In the genomic region with DNA sequence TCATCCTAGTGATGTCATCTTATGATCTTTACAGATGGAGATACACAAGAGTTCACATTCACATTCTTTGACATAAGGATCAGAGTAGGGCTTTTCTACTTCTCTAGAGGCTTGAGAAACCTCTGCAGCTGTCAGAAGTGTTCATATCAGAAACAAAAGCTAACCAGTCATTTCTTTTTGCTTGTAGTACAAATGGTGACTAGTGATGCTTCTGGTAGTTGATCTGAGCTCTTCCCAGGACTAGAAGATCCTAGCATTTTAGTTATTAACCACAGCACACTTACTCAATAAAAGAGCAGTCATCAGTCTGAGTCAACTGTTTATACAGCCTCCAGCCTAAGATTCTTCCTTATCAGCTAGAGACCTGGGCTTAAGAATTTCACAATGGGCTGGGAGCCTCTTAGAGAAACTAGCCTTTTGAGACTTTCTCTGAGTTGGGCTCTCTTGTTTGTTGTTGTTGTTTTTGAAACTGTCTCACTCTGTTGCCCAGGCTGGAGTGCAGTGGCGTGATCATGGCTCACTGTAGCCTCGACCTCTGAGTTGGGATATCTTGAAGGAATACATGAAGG, we compare ENCODE assay signal across 10 cellular contexts.
DNase-seq lines count a peak whose midpoint lies in the region; ATAC-seq lines count a peak whose summit lies in the region.
"Had no signal": no experiment of that assay in that cellular context is flagged by ENCODE, and none has a peak within 500 bp of the region (broad histone marks: within the 10 kb centered on the region; RNA-seq: fewer than 3 reads in every experiment).

No MANE protein-coding gene starts in this region.

- no peaks in the 10 kb centered on the region for H3K36me3 ChIP-seq in aorta (ENCODE audit: control insufficient read depth in 1 of 2, insufficient read depth in 2 of 2, low read length in 1 of 2)

- no peak for DNase-seq in activated CD4-positive, CD25-positive, alpha-beta regulatory T cell (lab: John Stamatoyannopoulos, UW)
- DNase-seq in NOMO-1 treated with DMSO at 0.1 percent for 48 hours (lab: John Stamatoyannopoulos, UW; ENCODE audit: unreplicated experiment) (peak; percentile 64), aorta (no peak)
- DNase-seq in stimulated activated CD4-positive, alpha-beta T cell treated with anti-CD3 and anti-CD28 coated beads, Interleukin-4, amount 100 ng/mL, for 24 hours, result no peak
- DNase-seq: CD4-positive, CD25-positive, alpha-beta regulatory T cell had no signal

- no peaks in the 10 kb centered on the region for H3K27me3 ChIP-seq in aorta (ENCODE audit: control insufficient read depth in 1 of 2, insufficient read depth in 2 of 2, low read length in 1 of 2)

- H3K9me3 ChIP-seq in aorta (ENCODE audit: control insufficient read depth, low read length), result no peaks in the 10 kb centered on the region

- peaks cover 4 to 5% of the 10 kb centered on the region in 2 donors for H3K4me1 ChIP-seq in aorta (ENCODE audit: control insufficient read depth in 1 of 2, insufficient read depth in 2 of 2, low read length in 2 of 2)

- peaks cover 26% of the 10 kb centered on the region for H3K4me1 Mint-ChIP-seq in stimulated activated memory B cell treated with anti-CD40 and anti-IgM and Interleukin-4, amounts not matched to agents 10 μg/mL and 1 μg/mL and 100 μg/mL, for 72 hours

- H3K4me3 Mint-ChIP-seq in stimulated activated memory B cell treated with anti-CD40 and anti-IgM and Interleukin-4, amounts not matched to agents 10 μg/mL and 1 μg/mL and 100 μg/mL, for 72 hours, result no peak overlapping the region
- H3K4me3 Mint-ChIP-seq: activated naive CD4-positive, alpha-beta T cell treated with anti-CD3 and anti-CD28 coated beads, Interleukin-2, amount 50 U/mL, for 24 hours; CD4-positive, CD25-positive, alpha-beta regulatory T cell had no signal

- intact Hi-C loops in aorta (cut with DNase I), result no loop called here

- WGBS in aorta, 2 donors, result 71 to 86% methylated on average over 2 of the region's 2 CpGs

- no peaks in the 10 kb centered on the region for H3K27me3 Mint-ChIP-seq in stimulated activated memory B cell treated with anti-CD40 and anti-IgM and Interleukin-4, amounts not matched to agents 10 μg/mL and 1 μg/mL and 100 μg/mL, for 72 hours
- H3K27me3 Mint-ChIP-seq: activated naive CD4-positive, alpha-beta T cell treated with anti-CD3 and anti-CD28 coated beads, Interleukin-2, amount 50 U/mL, for 24 hours; CD4-positive, CD25-positive, alpha-beta regulatory T cell had no signal

- H3K27ac ChIP-seq in aorta (ENCODE audit: low read depth in 1 of 2, low read length in 2 of 2), result no peak overlapping the region

- peak overlapping the region; percentile 17 for H3K27ac Mint-ChIP-seq in stimulated activated memory B cell treated with anti-CD40 and anti-IgM and Interleukin-4, amounts not matched to agents 10 μg/mL and 1 μg/mL and 100 μg/mL, for 72 hours
- H3K27ac Mint-ChIP-seq: activated naive CD4-positive, alpha-beta T cell treated with anti-CD3 and anti-CD28 coated beads, Interleukin-2, amount 50 U/mL, for 24 hours had no signal

- H3K4me3 ChIP-seq in aorta (ENCODE audit: low read length in 2 of 2), result no peak overlapping the region

- peak; percentile 13 to 41 for ATAC-seq in activated CD4-positive, CD25-positive, alpha-beta regulatory T cell treated with anti-CD3 and anti-CD28 coated beads, Interleukin-2, amount 50 U/mL, for 24 hours
- peak; percentile 76 for ATAC-seq in esophagus mucosa
- ATAC-seq in stimulated activated memory B cell treated with anti-CD40 and anti-IgM and Interleukin-4, amounts not matched to agents 10 μg/mL and 1 μg/mL and 100 μg/mL, for 72 hours, result no peak
- no peak for ATAC-seq in aorta (ENCODE audit: low FRiP score)
- ATAC-seq in GM18511 (IDR thresholded peaks at IDR 0.05; ENCODE audit: unreplicated experiment), result no peak

- H3K36me3 Mint-ChIP-seq in stimulated activated memory B cell treated with anti-CD40 and anti-IgM and Interleukin-4, amounts not matched to agents 10 μg/mL and 1 μg/mL and 100 μg/mL, for 72 hours, result no peaks in the 10 kb centered on the region
- H3K36me3 Mint-ChIP-seq: CD4-positive, CD25-positive, alpha-beta regulatory T cell had no signal

- no peaks in the 10 kb centered on the region for H3K9me3 Mint-ChIP-seq in stimulated activated memory B cell treated with anti-CD40 and anti-IgM and Interleukin-4, amounts not matched to agents 10 μg/mL and 1 μg/mL and 100 μg/mL, for 72 hours
- H3K9me3 Mint-ChIP-seq: activated naive CD4-positive, alpha-beta T cell treated with anti-CD3 and anti-CD28 coated beads, Interleukin-2, amount 50 U/mL, for 24 hours; CD4-positive, CD25-positive, alpha-beta regulatory T cell had no signal

Comparison
In these comparisons a context has a peak if more than half of its experiments do, and no peak if none do; other contexts are left out.
1. ATAC-seq: peak in activated CD4-positive, CD25-positive, alpha-beta regulatory T cell treated with anti-CD3 and anti-CD28 coated beads, Interleukin-2, amount 50 U/mL, for 24 hours (2 of 2) and esophagus mucosa (single experiment); none in stimulated activated memory B cell treated with anti-CD40 and anti-IgM and Interleukin-4, amounts not matched to agents 10 μg/mL and 1 μg/mL and 100 μg/mL, for 72 hours (single experiment), aorta (single experiment) and GM18511 (single experiment).